Comparison of ENCODE assay signal across 11 cellular contexts in the genomic region with DNA sequence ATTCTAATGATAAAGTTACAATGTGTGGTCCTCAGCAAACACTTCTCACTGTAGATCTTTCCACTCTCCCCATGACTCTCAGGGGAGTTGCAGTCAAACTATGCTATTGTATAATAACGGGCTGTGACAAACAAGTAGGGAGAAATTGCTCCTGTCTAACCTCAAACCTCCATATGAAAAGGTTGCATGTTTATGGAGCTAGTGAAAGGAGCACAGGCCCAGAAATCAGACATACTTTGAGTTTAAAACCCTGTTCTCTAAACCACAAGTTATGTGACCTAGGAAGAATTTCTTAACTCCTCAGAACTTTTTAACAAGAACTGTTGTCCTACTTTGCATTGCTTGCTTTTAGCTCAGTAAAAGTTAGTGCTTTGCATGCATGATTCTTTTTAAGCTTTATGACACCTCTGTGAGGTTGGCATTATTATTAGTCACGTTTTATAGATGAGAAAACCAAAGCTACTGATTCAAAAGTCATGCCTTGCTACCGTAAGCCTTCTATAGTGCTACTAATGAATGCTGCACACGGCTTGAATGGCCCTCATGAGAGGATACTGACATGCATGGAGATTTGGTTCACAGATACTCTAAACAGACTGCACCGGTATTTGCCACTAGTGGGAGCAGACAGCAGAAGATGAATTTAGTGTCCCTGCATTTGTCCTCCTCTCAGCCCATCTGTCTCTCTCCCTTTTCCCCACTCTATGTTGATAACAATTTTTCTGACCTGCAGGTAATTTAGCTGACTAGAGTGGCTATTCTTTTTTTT.
DNase-seq lines count a peak whose midpoint lies in the region; ATAC-seq, FAIRE-seq and TF ChIP-seq lines count a peak whose summit lies in the region.
"Had no signal": no experiment of that assay in that cellular context is flagged by ENCODE, and none has a peak within 500 bp of the region (broad histone marks: within the 10 kb centered on the region; RNA-seq: fewer than 3 reads in every experiment).

No MANE protein-coding gene starts in this region.

- no peak for TF ChIP-seq EP300 in HepG2 (IDR thresholded peaks at IDR 0.05; ENCODE audit: low read depth in 2 of 2, low read length in 2 of 2)
- TF ChIP-seq EP300 in HepG2 (CRISPR knock-in tag; IDR thresholded peaks at IDR 0.05; ENCODE audit: borderline replicate concordance), result no peak

- peaks cover 20% of the 10 kb centered on the region for H3K4me1 ChIP-seq in DND-41 (ENCODE audit: insufficient read depth, low read length)
- no peaks in the 10 kb centered on the region for H3K4me1 ChIP-seq in GM23248 (ENCODE audit: insufficient read depth)
- no peaks in the 10 kb centered on the region for H3K4me1 ChIP-seq in HepG2 (ENCODE audit: insufficient read depth, low read length)
- H3K4me1 ChIP-seq in gastrocnemius medialis, result peaks cover 8 to 9% of the 10 kb centered on the region in 2 donors
- H3K4me1 ChIP-seq: pancreas had no signal

- intact Hi-C loops in activated B cell treated with CpG ODN at 0.5 μM for 24 hours (cut with micrococcal nuclease) (no loop called here), HepG2 (cut with micrococcal nuclease; ENCODE audit: unreplicated experiment) (loop anchor here (5.0 kb wide), 1 partner anchor 71 kb away; no protein-coding TSS in a partner anchor), gastrocnemius medialis (cut with DNase I; ENCODE audit: low total_unique reads) (no loop called here)

- TF ChIP-seq POLR2A in HepG2 (IDR thresholded peaks at IDR 0.05; ENCODE audit: insufficient read depth in 1 of 2, low read depth in 2 of 2, low read length in 2 of 2) (no peak), gastrocnemius medialis (IDR thresholded peaks at IDR 0.05) (no peak)

- TF ChIP-seq CTCF in DND-41 (IDR thresholded peaks at IDR 0.05; ENCODE audit: borderline replicate concordance, extremely low read depth, low read length, poor library complexity, severe bottlenecking) (peak; percentile 62), activated B cell treated with CpG ODN at 0.5 μM for 24 hours (IDR thresholded peaks at IDR 0.05) (no peak), HepG2 (CRISPR knock-in tag; IDR thresholded peaks at IDR 0.05) (peak; percentile 47), gastrocnemius medialis (IDR thresholded peaks at IDR 0.05 in 4 of 5, conservative IDR thresholded peaks at IDR 0.05 in 1 of 5) (no peak)

- peaks cover 15% of the 10 kb centered on the region for H3K9me3 ChIP-seq in DND-41 (ENCODE audit: insufficient read depth, low read length, severe bottlenecking)
- H3K9me3 ChIP-seq in GM23248 (ENCODE audit: low read depth), result no peaks in the 10 kb centered on the region
- peaks cover 13% of the 10 kb centered on the region; the same call in 1 of the 2 replicates for H3K9me3 ChIP-seq in HepG2 (ENCODE audit: low read length)
- H3K9me3 ChIP-seq in gastrocnemius medialis, result no peaks in the 10 kb centered on the region
- no peaks in the 10 kb centered on the region for H3K9me3 ChIP-seq in MG63
- H3K9me3 ChIP-seq: pancreas had no signal

- H3K27ac Mint-ChIP-seq in activated B cell treated with CpG ODN at 0.5 μM for 24 hours, result no peak overlapping the region
- H3K27ac Mint-ChIP-seq: activated CD4-positive, alpha-beta memory T cell treated with anti-CD3 and anti-CD28 coated beads for 36 hours; stimulated activated naive CD8-positive, alpha-beta T cell treated with anti-CD3 and anti-CD28 coated beads, Interleukin-15, Interleukin-2, amounts not matched to agents 100 ng/mL and 50 ng/mL, for 24 hours had no signal

- no peaks in the 10 kb centered on the region for H3K27me3 ChIP-seq in DND-41 (ENCODE audit: insufficient read depth, low read length, poor library complexity)
- H3K27me3 ChIP-seq in GM23248 (replicated peaks; ENCODE audit: insufficient read depth), result no peaks in the 10 kb centered on the region
- no peaks in the 10 kb centered on the region for H3K27me3 ChIP-seq in HepG2 (ENCODE audit: control insufficient read depth in 1 of 2, insufficient read depth in 2 of 2, low read length in 2 of 2)
- H3K27me3 ChIP-seq in gastrocnemius medialis, result no peaks in the 10 kb centered on the region
- no peaks in the 10 kb centered on the region for H3K27me3 ChIP-seq in MG63
- H3K27me3 ChIP-seq: pancreas had no signal

- H3K79me2 ChIP-seq in DND-41 (ENCODE audit: insufficient read depth, low read length) (no peaks in the 10 kb centered on the region), GM23248 (ENCODE audit: insufficient read depth) (no peaks in the 10 kb centered on the region), HepG2 (ENCODE audit: insufficient read depth, low read length) (no peaks in the 10 kb centered on the region)

- FAIRE-seq in HepG2 (lab: Jason Lieb, UNC), result no peak
- FAIRE-seq: pancreas had no signal

- H3K36me3 Mint-ChIP-seq in activated B cell treated with CpG ODN at 0.5 μM for 24 hours (ENCODE audit: low read depth), result peaks cover 4% of the 10 kb centered on the region

- POLR2A ChIA-PET in activated B cell treated with CpG ODN at 0.5 μM for 24 hours (lab: Charles Lee), result interaction anchor here (0.7 kb wide), 1 partner anchor 179 kb away, joined by 3 read pairs; no protein-coding TSS in a partner anchor
- POLR2A ChIA-PET in HepG2 (lab: Yijun Ruan, JAX), result no interaction called here

- H3K27ac ChIP-seq in DND-41 (ENCODE audit: low read length) (peak overlapping the region; percentile 13), GM23248 (no peak overlapping the region), HepG2 (ENCODE audit: extremely low read length, insufficient read depth, low read length) (no peak overlapping the region), gastrocnemius medialis (no peak overlapping the region)
- H3K27ac ChIP-seq: pancreas had no signal

- ATAC-seq in DND-41 (ENCODE audit: insufficient read depth, low read depth), result peak; percentile 67
- peak; percentile 54 for ATAC-seq in activated B cell treated with CpG ODN at 0.5 μM for 24 hours (ENCODE audit: low read depth)
- ATAC-seq in HepG2, result peak; percentile 84
- ATAC-seq in gastrocnemius medialis, result no peak
- ATAC-seq in HG02798 (IDR thresholded peaks at IDR 0.05; ENCODE audit: poor library complexity, unreplicated experiment), result no peak

- H3K4me2 ChIP-seq in DND-41 (ENCODE audit: insufficient read depth, low read length), result no peak overlapping the region
- no peak overlapping the region for H3K4me2 ChIP-seq in GM23248 (ENCODE audit: unreplicated experiment)
- H3K4me2 ChIP-seq in HepG2 (ENCODE audit: low read depth, low read length), result no peak overlapping the region

- peaks cover 8% of the 10 kb centered on the region for H3K9me3 Mint-ChIP-seq in activated B cell treated with CpG ODN at 0.5 μM for 24 hours

- H3K4me3 ChIP-seq in DND-41 (ENCODE audit: low read depth in 1 of 2, low read length in 2 of 2) (no peak overlapping the region), GM23248 (no peak overlapping the region), HepG2 (replicated peaks in 1 of 3; ENCODE audit: insufficient read depth in 1 of 3, low read depth in 2 of 3, low read length in 3 of 3) (no peak overlapping the region), gastrocnemius medialis (no peak overlapping the region), MG63 (no peak overlapping the region)
- H3K4me3 ChIP-seq: pancreas had no signal

- CTCF ChIA-PET in activated B cell treated with CpG ODN at 0.5 μM for 24 hours (lab: Charles Lee) (interaction anchor here (0.7 to 3.4 kb wide), 9 partner anchors 13 to 179 kb away, joined by 3 to 32 read pairs (median 4); no protein-coding TSS in a partner anchor), HepG2 (lab: Yijun Ruan, JAX; ENCODE audit: low intra/inter-chr PET ratio, low total read pairs) (interaction anchor here (4.0 kb wide), 1 partner anchor 160 kb away, joined by 23 read pairs; no protein-coding TSS in a partner anchor)

- no peak for TF ChIP-seq RAD21 in HepG2 (CRISPR knock-in tag; IDR thresholded peaks at IDR 0.05)

- peak; percentile 37 for DNase-seq in DND-41
- peak; percentile 26 for DNase-seq in GM23248
- DNase-seq in activated B cell treated with CpG ODN at 0.5 μM for 24 hours, result no peak
- peak; percentile 23 for DNase-seq in HepG2 (ENCODE audit: low spot score)
- DNase-seq in gastrocnemius medialis, result no peak
- no peak for DNase-seq in MG63
- DNase-seq in NCI-H128 (lab: John Stamatoyannopoulos, UW; ENCODE audit: unreplicated experiment), result no peak
- DNase-seq: activated CD4-positive, alpha-beta memory T cell treated with anti-CD3 and anti-CD28 coated beads for 36 hours; pancreas had no signal

- H3K9ac ChIP-seq in DND-41 (ENCODE audit: low read depth, low read length), result no peak overlapping the region
- no peak overlapping the region for H3K9ac ChIP-seq in GM23248
- no peak overlapping the region for H3K9ac ChIP-seq in HepG2 (ENCODE audit: insufficient read depth, low read depth, low read length)

- H3F3A ChIP-seq in GM23248 (ENCODE audit: insufficient read depth), result no peaks in the 10 kb centered on the region

- H4K20me1 ChIP-seq in DND-41 (ENCODE audit: insufficient read depth, low read length), result no peaks in the 10 kb centered on the region
- no peaks in the 10 kb centered on the region for H4K20me1 ChIP-seq in GM23248 (ENCODE audit: insufficient read depth)
- no peaks in the 10 kb centered on the region for H4K20me1 ChIP-seq in HepG2 (ENCODE audit: insufficient read depth, low read length)

- BruUV-seq in HepG2 (replicated peaks; lab: Mats Ljungman, UMichigan), result no TSS peak

- H3K4me1 Mint-ChIP-seq in activated B cell treated with CpG ODN at 0.5 μM for 24 hours, result peaks cover 6% of the 10 kb centered on the region

- no peaks in the 10 kb centered on the region for H3K27me3 Mint-ChIP-seq in activated B cell treated with CpG ODN at 0.5 μM for 24 hours
- H3K27me3 Mint-ChIP-seq: activated CD4-positive, alpha-beta memory T cell treated with anti-CD3 and anti-CD28 coated beads for 36 hours; stimulated activated naive CD8-positive, alpha-beta T cell treated with anti-CD3 and anti-CD28 coated beads, Interleukin-15, Interleukin-2, amounts not matched to agents 100 ng/mL and 50 ng/mL, for 24 hours had no signal

- H3K9me2 ChIP-seq in GM23248 (ENCODE audit: insufficient read depth), result no peaks in the 10 kb centered on the region

- WGBS in GM23248 (ENCODE audit: low coverage in 1 of 2, low lambda C conversion rate in 2 of 2, missing lambda C conversion rate in 2 of 2), 2 experiments, result 38 to 40% methylated on average over 5 of the region's 5 CpGs
- WGBS in HepG2 (ENCODE audit: low lambda C conversion rate), result 9% methylated on average over 5 of the region's 5 CpGs

- H2AFZ ChIP-seq in DND-41 (ENCODE audit: low read depth, low read length) (no peak overlapping the region), GM23248 (no peak overlapping the region), HepG2 (ENCODE audit: low read length) (no peak overlapping the region)

- in situ Hi-C loops in GM23248 (cut with MboI) (no loop called here), HepG2 (cut with HindIII; ENCODE audit: extremely low pct_ligation_motif_present, low pct_unique_long_range_greater_than_20kb) (loop anchor here (5.0 kb wide), 1 partner anchor 44 kb away; no protein-coding TSS in a partner anchor), gastrocnemius medialis (cut with MboI; ENCODE audit: low sequenced_read_pairs in 4 of 4) (no loop called here)

- H3K4me3 Mint-ChIP-seq in activated B cell treated with CpG ODN at 0.5 μM for 24 hours, result no peak overlapping the region
- H3K4me3 Mint-ChIP-seq: activated CD4-positive, alpha-beta memory T cell treated with anti-CD3 and anti-CD28 coated beads for 36 hours; stimulated activated naive CD8-positive, alpha-beta T cell treated with anti-CD3 and anti-CD28 coated beads, Interleukin-15, Interleukin-2, amounts not matched to agents 100 ng/mL and 50 ng/mL, for 24 hours had no signal

- no peaks in the 10 kb centered on the region for H3K36me3 ChIP-seq in DND-41 (ENCODE audit: insufficient read depth, low read length)
- H3K36me3 ChIP-seq in GM23248 (ENCODE audit: low read depth), result no peaks in the 10 kb centered on the region
- H3K36me3 ChIP-seq in HepG2 (replicated peaks in 1 of 2; ENCODE audit: control insufficient read depth in 1 of 2, insufficient read depth in 2 of 2, low read length in 2 of 2), result no peaks in the 10 kb centered on the region
- H3K36me3 ChIP-seq in gastrocnemius medialis, result no peaks in the 10 kb centered on the region
- H3K36me3 ChIP-seq in MG63, result no peaks in the 10 kb centered on the region
- H3K36me3 ChIP-seq: pancreas had no signal

Comparison
In these comparisons a context has a peak if more than half of its experiments do, and no peak if none do; other contexts are left out.
1. ATAC-seq: peak in DND-41 (single experiment), activated B cell treated with CpG ODN at 0.5 μM for 24 hours (single experiment) and HepG2 (single experiment); none in gastrocnemius medialis (0 of 2) and HG02798 (single experiment).
2. DNase-seq: peak in DND-41 (single experiment), GM23248 (single experiment) and HepG2 (single experiment); none in activated B cell treated with CpG ODN at 0.5 μM for 24 hours (single experiment), gastrocnemius medialis (0 of 2), MG63 (single experiment) and NCI-H128 (single experiment).
3. CTCF ChIP-seq: peak in DND-41 (single experiment) and HepG2 (single experiment); none in activated B cell treated with CpG ODN at 0.5 μM for 24 hours (single experiment) and gastrocnemius medialis (0 of 5).